Comparison of ENCODE assay signal across 8 cellular contexts in genomic region chr1:84619383-84620093, GRCh38. TPM values are rescaled to one million over a fixed set of nuclear protein-coding genes. Genes with fewer than 3 reads are reported as not detected.
A peak's percentile ranks its signal among the peaks of the same experiment; 100 is the strongest.
DNase-seq lines count a peak whose midpoint lies in the region; ATAC-seq and TF ChIP-seq lines count a peak whose summit lies in the region.

No MANE protein-coding gene starts in this region.

- H3K4me3 ChIP-seq in Loucy (ENCODE audit: low read length, poor library complexity, severe bottlenecking) (no peak overlapping the region), endodermal cell (ENCODE audit: low read length) (no peak overlapping the region), ascending aorta (no peak overlapping the region)

- no peak overlapping the region for H3K27ac Mint-ChIP-seq in activated B cell treated with CpG ODN at 0.5 μM for 24 hours
- peak overlapping the region; percentile 15 for H3K27ac Mint-ChIP-seq in endodermal cell

- peak overlapping the region; percentile 68 for H2AFZ ChIP-seq in Loucy (ENCODE audit: low read length)

- H3K36me3 ChIP-seq in Loucy (ENCODE audit: insufficient read depth, low read length) (no peaks in the 10 kb centered on the region), endodermal cell (ENCODE audit: control insufficient read depth, insufficient read depth, low read length) (no peaks in the 10 kb centered on the region), ascending aorta (no peaks in the 10 kb centered on the region)

- H3K27me3 Mint-ChIP-seq in activated B cell treated with CpG ODN at 0.5 μM for 24 hours (peaks cover 6% of the 10 kb centered on the region), endodermal cell (ENCODE audit: insufficient read depth) (peaks cover 5% of the 10 kb centered on the region)

- no peaks in the 10 kb centered on the region for H3K36me3 Mint-ChIP-seq in activated B cell treated with CpG ODN at 0.5 μM for 24 hours (ENCODE audit: low read depth)
- peaks cover 6% of the 10 kb centered on the region for H3K36me3 Mint-ChIP-seq in endodermal cell (ENCODE audit: low read depth)

- TF ChIP-seq CTCF in Loucy (conservative IDR thresholded peaks at IDR 0.05; ENCODE audit: low read length) (no peak), activated B cell treated with CpG ODN at 0.5 μM for 24 hours (IDR thresholded peaks at IDR 0.05) (no peak), endodermal cell (conservative IDR thresholded peaks at IDR 0.05) (no peak), omental fat pad (IDR thresholded peaks at IDR 0.05) (no peak), ascending aorta (IDR thresholded peaks at IDR 0.05) (no peak)

- intact Hi-C loops in activated B cell treated with CpG ODN at 0.5 μM for 24 hours (cut with micrococcal nuclease) (loop anchor here (1.0 to 5.0 kb wide), 11 partner anchors 20 to 688 kb away; partner anchors contain the start of genes CTBS, GNG5, RPF1 and SPATA1), ascending aorta (cut with DNase I) (loop anchor here (2.0 to 5.0 kb wide), 2 partner anchors 71 to 133 kb away; partner anchors contain the start of gene SSX2IP)

- no peaks in the 10 kb centered on the region for H3K4me1 ChIP-seq in Loucy (ENCODE audit: insufficient read depth, low read length, poor library complexity, severe bottlenecking)
- H3K4me1 ChIP-seq in endodermal cell (ENCODE audit: control insufficient read depth, insufficient read depth, low read length) = no peaks in the 10 kb centered on the region
- peaks cover 0 to 13% of the 10 kb centered on the region in 2 donors for H3K4me1 ChIP-seq in ascending aorta

- H3K4me1 Mint-ChIP-seq in activated B cell treated with CpG ODN at 0.5 μM for 24 hours (peaks cover 2% of the 10 kb centered on the region), endodermal cell (peaks cover 8% of the 10 kb centered on the region)

- ATAC-seq in activated B cell treated with CpG ODN at 0.5 μM for 24 hours (ENCODE audit: low read depth) = no peak
- peak; percentile 54 for ATAC-seq in omental fat pad (ENCODE audit: low FRiP score)

- H3K27me3 ChIP-seq in Loucy (ENCODE audit: insufficient read depth, low read length, poor library complexity, severe bottlenecking) (no peaks in the 10 kb centered on the region), endodermal cell (ENCODE audit: control insufficient read depth, insufficient read depth, low read length, poor library complexity, severe bottlenecking) (no peaks in the 10 kb centered on the region), ascending aorta (no peaks in the 10 kb centered on the region)

- POLR2A ChIA-PET in activated B cell treated with CpG ODN at 0.5 μM for 24 hours (lab: Charles Lee) = interaction anchor here (1.2 to 2.4 kb wide), 4 partner anchors 45 to 475 kb away, joined by 5 to 16 read pairs (median 10); partner anchors contain the start of genes CTBS, GNG5, PRKACB and SPATA1

- H4K20me1 ChIP-seq in Loucy (ENCODE audit: insufficient read depth, low read length, poor library complexity, severe bottlenecking) = no peaks in the 10 kb centered on the region

- DNase-seq in AG20443 (ENCODE audit: low spot score) (peak; percentile 65), activated B cell treated with CpG ODN at 0.5 μM for 24 hours (no peak), endodermal cell (no peak), omental fat pad (ENCODE audit: low spot score) (peak; percentile 41), NCI-H2196 (lab: John Stamatoyannopoulos, UW; ENCODE audit: unreplicated experiment) (no peak), NCI-H526 (lab: John Stamatoyannopoulos, UW) (no peak), ascending aorta (ENCODE audit: low spot score in 2 of 2) (no peak)

- H3K9me3 Mint-ChIP-seq in activated B cell treated with CpG ODN at 0.5 μM for 24 hours (no peaks in the 10 kb centered on the region), endodermal cell (peaks cover 11% of the 10 kb centered on the region)

- H3K79me2 ChIP-seq in Loucy (ENCODE audit: insufficient read depth, low read length) = no peaks in the 10 kb centered on the region

- 84 to 88% methylated on average over 5 to 9 of the region's 9 CpGs for WGBS in endodermal cell (ENCODE audit: insufficient coverage in 1 of 2, insufficient read length in 1 of 2), 2 experiments

- no peak overlapping the region for H3K9ac ChIP-seq in Loucy (ENCODE audit: low read depth, low read length, poor library complexity, severe bottlenecking)
- no peak overlapping the region for H3K9ac ChIP-seq in endodermal cell (ENCODE audit: extremely low read depth, low read length, poor library complexity, severe bottlenecking)

- H3K9me3 ChIP-seq in Loucy (ENCODE audit: insufficient read depth, low read depth, low read length) = no peaks in the 10 kb centered on the region
- peaks cover 9% of the 10 kb centered on the region for H3K9me3 ChIP-seq in endodermal cell (ENCODE audit: control insufficient read depth, low read length)
- H3K9me3 ChIP-seq in ascending aorta = no peaks in the 10 kb centered on the region

- no peak overlapping the region for H3K4me2 ChIP-seq in Loucy (ENCODE audit: low read depth, low read length, poor library complexity, severe bottlenecking)

- H3K4me3 Mint-ChIP-seq in activated B cell treated with CpG ODN at 0.5 μM for 24 hours (peak overlapping the region; percentile 45), endodermal cell (no peak overlapping the region)

- H3K27ac ChIP-seq in endodermal cell (ENCODE audit: low read depth, low read length) (peak overlapping the region; percentile 63), ascending aorta (peak overlapping the region in 1 of 2 donors; percentile 16)

- H3K9me2 ChIP-seq in Loucy (replicated peaks; ENCODE audit: low read depth, low read length) = no peaks in the 10 kb centered on the region

- no peaks in the 10 kb centered on the region for H3F3A ChIP-seq in Loucy (ENCODE audit: low read depth)

- CTCF ChIA-PET in activated B cell treated with CpG ODN at 0.5 μM for 24 hours (lab: Charles Lee) = interaction anchor here (0.7 to 2.7 kb wide), 12 partner anchors 9 to 475 kb away, joined by 3 to 25 read pairs (median 4); partner anchors contain the start of genes CTBS and PRKACB

RNA-seq across cellular contexts. Expression of gene CTBS, which starts 45.3 kb away (rescaled TPM):
- total RNA-seq in activated B cell treated with CpG ODN at 0.5 μM for 24 hours (11.8 and 13.2 TPM in 2 replicates), endodermal cell (10 to 100 TPM; 12.3 to 19.6 TPM), omental fat pad (10 to 100 TPM; 12.2 to 23.5 (median 16.4) TPM), ascending aorta (14.5 TPM)
- polyA plus RNA-seq in endodermal cell (2013, experiment 1 of 2) = 13.2 TPM
- 12.3 TPM for polyA plus RNA-seq in endodermal cell (2013, experiment 2 of 2)

Comparison
In these comparisons a context has a peak if more than half of its experiments do, and no peak if none do; other contexts are left out.
1. DNase-seq: peak in AG20443 (single experiment) and omental fat pad (single experiment); none in activated B cell treated with CpG ODN at 0.5 μM for 24 hours (single experiment), endodermal cell (single experiment), NCI-H2196 (single experiment), NCI-H526 (0 of 2) and ascending aorta (0 of 2).